8 cellular contexts compared by ENCODE assay signal in the genomic region with DNA sequence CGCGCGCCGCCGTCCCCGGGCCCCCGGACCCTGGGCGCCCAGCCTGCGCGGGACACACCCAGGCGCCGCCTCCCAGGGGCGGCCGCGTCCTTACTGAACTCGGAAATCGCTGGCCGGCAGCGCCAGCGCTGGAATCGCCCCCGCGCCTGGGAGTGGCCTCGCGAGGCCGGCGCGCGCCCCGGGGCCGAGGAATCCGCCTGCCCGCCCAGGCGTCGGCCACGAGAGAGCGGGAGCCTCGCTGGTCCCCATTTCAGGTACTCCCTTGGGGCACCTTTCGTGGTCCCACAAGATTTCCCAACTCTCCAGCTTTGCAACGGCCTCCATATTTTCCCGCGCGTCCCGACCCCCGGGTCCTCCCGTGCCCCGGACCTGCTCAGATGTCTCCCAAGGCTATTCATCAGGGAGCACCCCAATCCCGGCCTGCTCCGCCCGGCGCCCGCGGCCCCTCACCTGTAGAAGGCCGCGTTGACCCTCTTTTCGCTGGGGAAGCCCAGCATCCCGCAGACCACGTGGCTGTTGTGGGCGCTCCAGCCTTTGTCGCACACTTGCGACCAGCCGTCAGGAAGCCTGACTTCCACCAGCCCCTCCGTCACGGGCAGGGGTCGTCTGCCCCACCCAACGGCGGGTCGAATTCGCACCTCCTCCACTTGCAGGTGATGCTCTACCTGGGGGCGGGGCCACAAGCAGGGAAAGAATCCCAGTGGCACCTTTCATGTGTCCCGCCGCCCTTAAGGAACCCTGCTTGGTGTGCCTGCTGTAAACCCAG. TPM values are rescaled to one million over a fixed set of nuclear protein-coding genes. Genes with fewer than 3 reads are reported as not detected.
DNase-seq lines count a peak whose midpoint lies in the region; ATAC-seq and TF ChIP-seq lines count a peak whose summit lies in the region.

No MANE protein-coding gene starts in this region.

- H3K79me2 ChIP-seq in KMS-11 (ENCODE audit: insufficient read depth, low read depth) (no peaks in the 10 kb centered on the region), neural cell (replicated peaks; ENCODE audit: insufficient read depth, low read length) (no peaks in the 10 kb centered on the region)

- no peak for TF ChIP-seq CTCF in KMS-11 (conservative IDR thresholded peaks at IDR 0.05; ENCODE audit: low read depth, low read length)
- TF ChIP-seq CTCF in WERI-Rb-1 (IDR thresholded peaks at IDR 0.05; ENCODE audit: low read depth, low read length) = no peak
- TF ChIP-seq CTCF in fibroblast of pulmonary artery (IDR thresholded peaks at IDR 0.05; ENCODE audit: low read length, missing control alignments) = no peak
- no peak for TF ChIP-seq CTCF in neural cell (IDR thresholded peaks at IDR 0.05; ENCODE audit: poor library complexity, severe bottlenecking)

- peaks cover 8% of the 10 kb centered on the region for H3K4me1 ChIP-seq in KMS-11 (ENCODE audit: low read depth, poor library complexity, severe bottlenecking)

- H3K9me2 ChIP-seq in neural cell (ENCODE audit: insufficient read depth, low read length) = no peaks in the 10 kb centered on the region

- H3K4me2 ChIP-seq in KMS-11 = no peak overlapping the region
- no peak overlapping the region for H3K4me2 ChIP-seq in neural cell (ENCODE audit: low read length)

- H3K4me3 ChIP-seq in KMS-11 (IDR thresholded peaks at IDR 0.05; ENCODE audit: insufficient read depth, low read depth, low read length) (no peak overlapping the region), WERI-Rb-1 (ENCODE audit: low read depth, low read length) (peak overlapping the region; percentile 80), fibroblast of pulmonary artery (replicated peaks; ENCODE audit: low read depth, low read length) (peak overlapping the region; percentile 58), neural cell (ENCODE audit: low read length) (peak overlapping the region; percentile 55)

- ATAC-seq in HG02852 (IDR thresholded peaks at IDR 0.05; ENCODE audit: unreplicated experiment) (no peak), HG03280 (IDR thresholded peaks at IDR 0.05; ENCODE audit: unreplicated experiment) (no peak)

- no peak for TF ChIP-seq RAD21 in neural cell (conservative IDR thresholded peaks at IDR 0.05)

- no peaks in the 10 kb centered on the region for H3K36me3 ChIP-seq in KMS-11 (ENCODE audit: insufficient read depth)
- H3K36me3 ChIP-seq in WERI-Rb-1 = peaks cover 10% of the 10 kb centered on the region
- H3K36me3 ChIP-seq in neural cell (ENCODE audit: insufficient read depth, low read length) = no peaks in the 10 kb centered on the region

- H3K27ac ChIP-seq in KMS-11 (no peak overlapping the region), WERI-Rb-1 (peak overlapping the region; percentile 98), neural cell (ENCODE audit: low read length) (no peak overlapping the region)

- H2AFZ ChIP-seq in KMS-11 (ENCODE audit: low read depth) (peak overlapping the region; percentile 23), neural cell (ENCODE audit: low read depth, low read length) (no peak overlapping the region)

- no peaks in the 10 kb centered on the region for H4K20me1 ChIP-seq in KMS-11 (ENCODE audit: insufficient read depth)
- H4K20me1 ChIP-seq in neural cell (ENCODE audit: insufficient read depth) = no peaks in the 10 kb centered on the region

- TF ChIP-seq EP300 in neural cell (conservative IDR thresholded peaks at IDR 0.05; ENCODE audit: poor library complexity, severe bottlenecking) = no peak

- DNase-seq in stimulated activated CD4-positive, alpha-beta T cell treated with anti-CD3 and anti-CD28 coated beads, Interleukin-15, amount 100 ng/mL, for 24 hours = peak; percentile 62
- DNase-seq in stimulated activated CD4-positive, alpha-beta T cell treated with anti-CD3 and anti-CD28 coated beads, Interleukin-1b, Interleukin-23, amount 100 ng/mL, for 48 hours = no peak
- DNase-seq in WERI-Rb-1 (peak; percentile 86), fibroblast of pulmonary artery (ENCODE audit: low read depth) (no peak)

- peaks cover 19% of the 10 kb centered on the region; the same call in 1 of the 2 replicates for H3K27me3 ChIP-seq in KMS-11 (ENCODE audit: insufficient read depth, low read depth)
- no peaks in the 10 kb centered on the region for H3K27me3 ChIP-seq in WERI-Rb-1 (ENCODE audit: insufficient read depth, low read depth, severe bottlenecking)
- peaks cover 36% of the 10 kb centered on the region for H3K27me3 ChIP-seq in neural cell (ENCODE audit: insufficient read depth, low read depth, low read length)

- H3K9me3 ChIP-seq in WERI-Rb-1 (ENCODE audit: severe bottlenecking) (no peaks in the 10 kb centered on the region), neural cell (ENCODE audit: low read length) (no peaks in the 10 kb centered on the region)

- H3K9ac ChIP-seq in KMS-11 (no peak overlapping the region), neural cell (ENCODE audit: low read length) (no peak overlapping the region)

- H3F3A ChIP-seq in neural cell (ENCODE audit: insufficient read depth, low read length, poor library complexity, severe bottlenecking) = no peaks in the 10 kb centered on the region

TF ChIP-seq in neural cell, 6 proteins besides CTCF, POLR2A, EP300 and RAD21:
- TF ChIP-seq SMC3 (conservative IDR thresholded peaks at IDR 0.05; ENCODE audit: poor library complexity) (no peak), MXI1 (conservative IDR thresholded peaks at IDR 0.05; ENCODE audit: poor library complexity, severe bottlenecking) (no peak), TAF1 (IDR thresholded peaks at IDR 0.05; ENCODE audit: low read depth) (no peak)

RNA-seq across cellular contexts. Expression of a gene that starts 4.6 kb away (rescaled TPM):
- polyA plus RNA-seq in neural cell = 17.1 and 20.1 TPM in 2 replicates
- 5.4 and 6.1 TPM in 2 replicates for polyA minus RNA-seq in neural cell

RNA-seq across cellular contexts. Expression of a gene that starts 5.4 kb away (rescaled TPM):
- polyA plus RNA-seq in neural cell = 0.30 and 0.79 TPM in 2 replicates
- 0.97 and 1.5 TPM in 2 replicates for polyA minus RNA-seq in neural cell

RNA-seq across cellular contexts. Expression of a gene that starts 19.4 kb away (rescaled TPM):
- polyA plus RNA-seq in neural cell = 126 and 141 TPM in 2 replicates
- 53.6 and 55.3 TPM in 2 replicates for polyA minus RNA-seq in neural cell

RNA-seq across cellular contexts. Expression of a gene that starts 19.6 kb away (rescaled TPM):
- 153 and 163 TPM in 2 replicates for polyA plus RNA-seq in neural cell
- 48.7 and 48.9 TPM in 2 replicates for polyA minus RNA-seq in neural cell

RNA-seq across cellular contexts. Expression of a gene that starts 23.1 kb away (rescaled TPM):
- 0.59 and 0.78 TPM in 2 replicates for polyA plus RNA-seq in neural cell
- polyA minus RNA-seq in neural cell = 0.35 and 0.49 TPM in 2 replicates

Comparison
In these comparisons a context has a peak if more than half of its experiments do, and no peak if none do; other contexts are left out.
1. DNase-seq: peak in stimulated activated CD4-positive, alpha-beta T cell treated with anti-CD3 and anti-CD28 coated beads, Interleukin-15, amount 100 ng/mL, for 24 hours (single experiment) and WERI-Rb-1 (single experiment); none in stimulated activated CD4-positive, alpha-beta T cell treated with anti-CD3 and anti-CD28 coated beads, Interleukin-1b, Interleukin-23, amount 100 ng/mL, for 48 hours (single experiment) and fibroblast of pulmonary artery (single experiment).